In the genomic region with DNA sequence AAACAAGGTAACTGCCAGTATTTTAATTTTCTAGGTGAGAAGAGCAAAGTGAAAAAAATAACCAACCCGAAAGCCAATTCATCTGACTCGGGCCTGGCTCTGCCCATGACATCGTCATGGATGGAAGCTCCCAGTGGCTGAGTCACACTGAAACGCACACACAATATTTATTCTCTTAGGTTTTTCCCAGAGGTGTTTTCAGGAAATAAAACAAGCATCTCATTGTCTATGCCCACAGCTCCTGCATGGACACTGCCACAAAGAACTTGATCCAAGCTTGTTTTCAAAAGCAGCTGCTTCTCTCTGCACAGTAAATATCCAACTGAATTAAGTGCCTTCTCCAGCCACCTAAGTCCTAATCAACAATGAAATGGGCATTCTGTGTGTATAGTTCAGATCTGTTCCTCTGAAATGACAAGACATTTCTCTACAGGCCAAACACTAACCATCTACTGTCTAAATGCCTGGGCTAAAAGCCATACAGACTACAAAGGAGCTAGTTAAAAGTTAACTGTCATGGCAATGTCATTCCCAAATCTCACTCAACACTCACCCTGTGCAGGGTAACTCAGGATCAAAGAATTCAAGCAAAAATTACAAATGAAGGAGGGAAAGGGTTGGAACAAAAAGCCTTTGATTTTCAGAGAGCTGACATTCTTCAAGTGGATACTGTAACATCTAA, we compare ENCODE assay signal across 8 cellular contexts.
DNase-seq lines count a peak whose midpoint lies in the region; ATAC-seq and TF ChIP-seq lines count a peak whose summit lies in the region.

No MANE protein-coding gene starts in this region.

- POLR2A ChIA-PET in Panc1 (lab: Charles Lee), result interaction anchor here (0.5 kb wide), 1 partner anchor 126 kb away, joined by 3 read pairs; no protein-coding TSS in a partner anchor

- TF ChIP-seq CTCF in Panc1 (IDR thresholded peaks at IDR 0.05), result no peak
- no peak for TF ChIP-seq CTCF in uterus (IDR thresholded peaks at IDR 0.05)

- CTCF ChIA-PET in Panc1 (lab: Charles Lee), result interaction anchor here (0.6 kb wide), 1 partner anchor 178 kb away, joined by 3 read pairs; no protein-coding TSS in a partner anchor

- in situ Hi-C loops in Panc1 (cut with HindIII; ENCODE audit: low pct_unique_long_range_greater_than_20kb, low sequenced_read_pairs), result no loop called here

- H3K27me3 ChIP-seq in Panc1 (ENCODE audit: control insufficient read depth, insufficient read depth, low read length), result no peaks in the 10 kb centered on the region
- H3K27me3 ChIP-seq in stomach smooth muscle (ENCODE audit: control insufficient read depth in 1 of 2, insufficient read depth in 2 of 2, low read length in 2 of 2), result no peaks in the 10 kb centered on the region
- H3K27me3 ChIP-seq in H7 (ENCODE audit: control insufficient read depth, insufficient read depth, low read length), result no peaks in the 10 kb centered on the region
- H3K27me3 ChIP-seq in uterus, result no peaks in the 10 kb centered on the region

- ATAC-seq in Panc1, result peak; percentile 90
- ATAC-seq in Right ventricle myocardium superior (ENCODE audit: poor library complexity), result peak; percentile 40
- ATAC-seq in GM18520 (IDR thresholded peaks at IDR 0.05; ENCODE audit: unreplicated experiment), result no peak
- no peak for ATAC-seq in GM21528 (IDR thresholded peaks at IDR 0.05; ENCODE audit: low FRiP score, unreplicated experiment)

- BruUV-seq in Panc1 (replicated peaks; lab: Mats Ljungman, UMichigan), result TSS peak; percentile 12

- H3K4me1 ChIP-seq in Panc1 (ENCODE audit: control insufficient read depth, insufficient read depth, low read length), result peaks cover 83% of the 10 kb centered on the region
- H3K4me1 ChIP-seq in stomach smooth muscle (ENCODE audit: control insufficient read depth, insufficient read depth, low read length), result peaks cover 6% of the 10 kb centered on the region
- H3K4me1 ChIP-seq in uterus, result no peaks in the 10 kb centered on the region

- H3K9ac ChIP-seq in stomach smooth muscle (ENCODE audit: low read length in 2 of 2), result no peak overlapping the region

- H3K9me3 ChIP-seq in Panc1 (ENCODE audit: control insufficient read depth, insufficient read depth, low read depth, low read length) (no peaks in the 10 kb centered on the region), stomach smooth muscle (ENCODE audit: control insufficient read depth in 2 of 2, low read length in 2 of 2) (no peaks in the 10 kb centered on the region), uterus (no peaks in the 10 kb centered on the region)

- H3K36me3 ChIP-seq in Panc1 (ENCODE audit: control insufficient read depth, insufficient read depth, low read length) (peaks cover 5% of the 10 kb centered on the region), stomach smooth muscle (ENCODE audit: control insufficient read depth in 2 of 2, insufficient read depth in 2 of 2, low read length in 2 of 2) (no peaks in the 10 kb centered on the region), H7 (replicated peaks; ENCODE audit: control insufficient read depth, insufficient read depth, low read length) (no peaks in the 10 kb centered on the region), uterus (no peaks in the 10 kb centered on the region)

- intact Hi-C loops in Panc1 (cut with micrococcal nuclease; ENCODE audit: unreplicated experiment) (no loop called here), Right ventricle myocardium superior (cut with DNase I) (no loop called here), uterus (cut with DNase I; ENCODE audit: low total_unique reads) (no loop called here)

- H3K4me3 ChIP-seq in Panc1 (ENCODE audit: low read depth in 2 of 2, low read length in 2 of 2) (0 out of 4 replicates have a peak overlapping the region, but pooled peaks of 1 of the 2 experiments have one; percentile 7), stomach smooth muscle (ENCODE audit: low read length in 2 of 2) (no peak overlapping the region), H7 (ENCODE audit: insufficient read depth, low read depth, low read length) (no peak overlapping the region), uterus (no peak overlapping the region)

- DNase-seq in HCEC 1CT, result peak; percentile 55
- peak; percentile 50 for DNase-seq in Panc1 (ENCODE audit: low read depth, low spot score)
- DNase-seq in Right ventricle myocardium superior, result no peak
- DNase-seq in H7, result no peak
- no peak for DNase-seq in uterus

- H3K27ac ChIP-seq in Panc1 (ENCODE audit: low read length) (peak overlapping the region; percentile 97), stomach smooth muscle (ENCODE audit: low read length) (peak overlapping the region; percentile 32), uterus (peak overlapping the region in 1 of 2 donors; percentile 43)

- TF ChIP-seq POLR2A in uterus (IDR thresholded peaks at IDR 0.05), result no peak

Comparison
In these comparisons a context has a peak if more than half of its experiments do, and no peak if none do; other contexts are left out.
1. DNase-seq: peak in HCEC 1CT (single experiment) and Panc1 (single experiment); none in Right ventricle myocardium superior (single experiment), H7 (single experiment) and uterus (0 of 2).
2. ATAC-seq: peak in Panc1 (single experiment) and Right ventricle myocardium superior (single experiment); none in GM18520 (single experiment) and GM21528 (single experiment).